ENCODE assay signal across 1 cellular context in genomic region chr20:37695684-37696342, GRCh38.
TF ChIP-seq lines count a peak whose summit lies in the region.

No MANE protein-coding gene starts in this region.

TF ChIP-seq in GM12878, 131 proteins besides CTCF, POLR2A, EP300 and RAD21 (continued from another document):
- no peak for TF ChIP-seq ZNF687 (IDR thresholded peaks at IDR 0.05)
- TF ChIP-seq PML (IDR thresholded peaks at IDR 0.05; ENCODE audit: low read length) = no peak
- TF ChIP-seq USF1 (IDR thresholded peaks at IDR 0.05; ENCODE audit: borderline replicate concordance, extremely low read length, insufficient read depth, low read depth, low read length) = no peak
- TF ChIP-seq HSF1 (IDR thresholded peaks at IDR 0.05; ENCODE audit: low read depth, low read length) = no peak
- TF ChIP-seq GATAD2B (conservative IDR thresholded peaks at IDR 0.05; ENCODE audit: low read depth) = no peak
- TF ChIP-seq CBX3 (IDR thresholded peaks at IDR 0.05; ENCODE audit: borderline replicate concordance, low read depth) = no peak
- TF ChIP-seq NKRF (conservative IDR thresholded peaks at IDR 0.05) = no peak
- no peak for TF ChIP-seq MLLT1 (IDR thresholded peaks at IDR 0.05)
- no peak for TF ChIP-seq SREBF1 (IDR thresholded peaks at IDR 0.05; ENCODE audit: low read length)
- no peak for TF ChIP-seq YY1 (IDR thresholded peaks at IDR 0.05; ENCODE audit: low read depth, low read length)
- TF ChIP-seq NR2C2 (IDR thresholded peaks at IDR 0.05; ENCODE audit: borderline replicate concordance, control insufficient read depth, insufficient read length, low read depth) = no peak
TF ChIP-seq in GM12878: peak in this region for 0.
